9 cellular contexts compared by ENCODE assay signal in the genomic region with DNA sequence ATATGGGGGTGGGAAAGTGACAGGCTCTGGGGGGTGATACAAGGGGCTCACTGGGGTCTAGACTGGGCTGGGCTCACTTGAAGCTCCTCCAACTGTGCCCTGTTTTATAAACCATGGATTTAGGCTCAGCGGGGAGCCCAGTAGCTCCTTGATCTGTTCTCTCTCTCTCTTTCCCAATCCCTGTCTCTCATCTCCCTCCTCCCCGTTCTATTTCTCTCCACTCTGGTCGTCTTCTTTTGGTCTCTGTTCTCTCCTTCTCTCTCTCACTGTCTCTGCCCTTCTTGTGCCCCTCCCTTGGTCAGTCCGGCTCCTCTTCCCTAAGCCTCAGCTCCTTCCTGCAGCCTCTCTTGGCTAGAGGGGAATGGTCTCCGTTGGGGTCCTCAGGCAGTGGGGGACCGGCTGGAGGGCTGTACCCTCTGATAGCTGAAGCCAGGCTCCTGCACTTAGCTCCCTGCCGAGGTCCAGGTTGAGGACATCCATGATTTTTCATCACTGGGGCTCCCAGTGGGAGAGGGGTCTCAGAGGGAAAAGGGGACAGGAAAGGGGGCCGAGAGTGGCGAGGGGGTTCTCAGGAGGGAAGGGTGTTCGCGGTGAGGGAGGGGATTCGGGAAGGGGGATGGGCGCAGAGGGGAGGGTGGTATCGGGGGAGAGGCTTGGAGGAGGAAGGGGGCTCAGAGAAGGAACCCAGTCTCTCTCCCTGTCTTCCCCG. TPM values are rescaled to one million over a fixed set of nuclear protein-coding genes. Genes with fewer than 3 reads are reported as not detected.
DNase-seq lines count a peak whose midpoint lies in the region; ATAC-seq and TF ChIP-seq lines count a peak whose summit lies in the region.
"Had no signal": no experiment of that assay in that cellular context is flagged by ENCODE, and none has a peak within 500 bp of the region (broad histone marks: within the 10 kb centered on the region; RNA-seq: fewer than 3 reads in every experiment).

No MANE protein-coding gene starts in this region.

- ATAC-seq in activated CD8-positive, alpha-beta T cell treated with anti-CD3 and anti-CD28 coated beads, Interleukin-2, amount 10 ng/mL, durations not matched to agents 7 days and 5 days = no peak
- ATAC-seq in HG02588 (IDR thresholded peaks at IDR 0.05; ENCODE audit: unreplicated experiment) (no peak), T-cell (replicated peaks in 1 of 4) (no peak)

- CTCF ChIA-PET in activated CD8-positive, alpha-beta T cell treated with anti-CD3 and anti-CD28 coated beads, Interleukin-2, amount 10 ng/mL, durations not matched to agents 7 days and 5 days (lab: Charles Lee) = no interaction called here
- CTCF ChIA-PET in RWPE1 (lab: Yijun Ruan, JAX) (interaction anchor here (0.6 kb wide), 1 partner anchor 230 kb away, joined by 3 read pairs; no protein-coding TSS in a partner anchor), T-cell (lab: Charles Lee) (no interaction called here)

- H3K27me3 ChIP-seq in iPS-18a (ENCODE audit: control insufficient read depth, insufficient read depth, low read length) = no peaks in the 10 kb centered on the region
- H3K27me3 ChIP-seq in subcutaneous abdominal adipose tissue (ENCODE audit: control insufficient read depth in 5 of 5, insufficient read depth in 4 of 5, low read length in 5 of 5) = peaks cover 8 to 28% (median 17%) of the 10 kb centered on the region in 5 donors

- no peaks in the 10 kb centered on the region for H3K4me1 Mint-ChIP-seq in T-helper 2 cell treated with Interferon-gamma antibody and Interleukin-4, amounts not matched to agents 5 μg/mL and 100 μg/mL, for 36 hours (ENCODE audit: low read depth)
- peaks cover 14% of the 10 kb centered on the region for H3K4me1 Mint-ChIP-seq in activated CD8-positive, alpha-beta T cell treated with anti-CD3 and anti-CD28 coated beads, Interleukin-2, amount 10 ng/mL, durations not matched to agents 7 days and 5 days (ENCODE audit: low read depth)
- peaks cover 0 to 8% (median 3%) of the 10 kb centered on the region in 3 donors for H3K4me1 Mint-ChIP-seq in T-cell

- TF ChIP-seq CTCF in RWPE1 (conservative IDR thresholded peaks at IDR 0.05; ENCODE audit: low read depth) = no peak

- no peak overlapping the region for H3K9ac ChIP-seq in iPS-18a (ENCODE audit: low read length)
- peak overlapping the region in 2 of 5 donors; percentile 2 to 14 for H3K9ac ChIP-seq in subcutaneous abdominal adipose tissue (ENCODE audit: low read length in 5 of 5)

- peaks cover 16% of the 10 kb centered on the region for H3K4me1 ChIP-seq in iPS-18a (ENCODE audit: control insufficient read depth, low read depth, low read length)
- H3K4me1 ChIP-seq in subcutaneous abdominal adipose tissue (ENCODE audit: control insufficient read depth in 5 of 5, insufficient read depth in 5 of 5, low read length in 5 of 5) = peaks cover 0 to 20% (median 11%) of the 10 kb centered on the region in 5 donors

- H3K27ac Mint-ChIP-seq in T-helper 2 cell treated with Interferon-gamma antibody and Interleukin-4, amounts not matched to agents 5 μg/mL and 100 μg/mL, for 36 hours = no peak overlapping the region
- peak overlapping the region; percentile 52 for H3K27ac Mint-ChIP-seq in activated CD8-positive, alpha-beta T cell treated with anti-CD3 and anti-CD28 coated beads, Interleukin-2, amount 10 ng/mL, durations not matched to agents 7 days and 5 days
- no peak overlapping the region for H3K27ac Mint-ChIP-seq in T-cell

- H3K27ac ChIP-seq in iPS-18a (ENCODE audit: low read length) = no peak overlapping the region
- H3K27ac ChIP-seq in subcutaneous abdominal adipose tissue (ENCODE audit: low read depth, low read length) = no peak overlapping the region
- H3K27ac ChIP-seq in RWPE1 = no peak overlapping the region
- H3K27ac ChIP-seq: 22Rv1 had no signal

- H3K27me3 Mint-ChIP-seq in T-helper 2 cell treated with Interferon-gamma antibody and Interleukin-4, amounts not matched to agents 5 μg/mL and 100 μg/mL, for 36 hours (ENCODE audit: low read depth) = peaks cover 34% of the 10 kb centered on the region
- peaks cover 35% of the 10 kb centered on the region for H3K27me3 Mint-ChIP-seq in activated CD8-positive, alpha-beta T cell treated with anti-CD3 and anti-CD28 coated beads, Interleukin-2, amount 10 ng/mL, durations not matched to agents 7 days and 5 days (ENCODE audit: low read depth)
- H3K27me3 Mint-ChIP-seq in T-cell = peaks cover 56 to 70% of the 10 kb centered on the region in 2 donors

- H3K9me3 ChIP-seq in iPS-18a (ENCODE audit: control insufficient read depth, low read depth, low read length) = no peaks in the 10 kb centered on the region
- no peaks in the 10 kb centered on the region for H3K9me3 ChIP-seq in subcutaneous abdominal adipose tissue (ENCODE audit: control insufficient read depth in 5 of 5, low read length in 5 of 5)

- peak overlapping the region; percentile 26 for H3K4me3 Mint-ChIP-seq in T-helper 2 cell treated with Interferon-gamma antibody and Interleukin-4, amounts not matched to agents 5 μg/mL and 100 μg/mL, for 36 hours
- H3K4me3 Mint-ChIP-seq in activated CD8-positive, alpha-beta T cell treated with anti-CD3 and anti-CD28 coated beads, Interleukin-2, amount 10 ng/mL, durations not matched to agents 7 days and 5 days = peak overlapping the region; percentile 5
- no peak overlapping the region for H3K4me3 Mint-ChIP-seq in T-cell

- H3K9me3 Mint-ChIP-seq in T-helper 2 cell treated with Interferon-gamma antibody and Interleukin-4, amounts not matched to agents 5 μg/mL and 100 μg/mL, for 36 hours = no peaks in the 10 kb centered on the region
- H3K9me3 Mint-ChIP-seq in activated CD8-positive, alpha-beta T cell treated with anti-CD3 and anti-CD28 coated beads, Interleukin-2, amount 10 ng/mL, durations not matched to agents 7 days and 5 days (ENCODE audit: insufficient read depth) = no peaks in the 10 kb centered on the region
- no peaks in the 10 kb centered on the region for H3K9me3 Mint-ChIP-seq in T-cell

- peak overlapping the region; percentile 39 for H3K4me3 ChIP-seq in iPS-18a (ENCODE audit: low read length)
- peak overlapping the region in 4 of 5 donors; percentile 1 to 49 (median 40) for H3K4me3 ChIP-seq in subcutaneous abdominal adipose tissue (ENCODE audit: low read depth in 1 of 5, low read length in 5 of 5)

- POLR2A ChIA-PET in activated CD8-positive, alpha-beta T cell treated with anti-CD3 and anti-CD28 coated beads, Interleukin-2, amount 10 ng/mL, durations not matched to agents 7 days and 5 days (lab: Charles Lee) = no interaction called here
- POLR2A ChIA-PET in RWPE1 (lab: Yijun Ruan, JAX; ENCODE audit: low non-redundant PET) = no interaction called here
- POLR2A ChIA-PET in T-cell (lab: Charles Lee) = no interaction called here

- no peaks in the 10 kb centered on the region for H3K36me3 Mint-ChIP-seq in T-helper 2 cell treated with Interferon-gamma antibody and Interleukin-4, amounts not matched to agents 5 μg/mL and 100 μg/mL, for 36 hours (ENCODE audit: low read depth)
- no peaks in the 10 kb centered on the region for H3K36me3 Mint-ChIP-seq in activated CD8-positive, alpha-beta T cell treated with anti-CD3 and anti-CD28 coated beads, Interleukin-2, amount 10 ng/mL, durations not matched to agents 7 days and 5 days (ENCODE audit: low read depth)
- H3K36me3 Mint-ChIP-seq in T-cell = no peaks in the 10 kb centered on the region

- no peaks in the 10 kb centered on the region for H3K36me3 ChIP-seq in iPS-18a (ENCODE audit: control insufficient read depth, low read depth, low read length)
- no peaks in the 10 kb centered on the region for H3K36me3 ChIP-seq in subcutaneous abdominal adipose tissue (ENCODE audit: control insufficient read depth in 5 of 5, insufficient read depth in 5 of 5, low read length in 5 of 5)

- DNase-seq in T-helper 2 cell treated with Interferon-gamma antibody and Interleukin-4, amounts not matched to agents 5 μg/mL and 100 μg/mL, for 36 hours (ENCODE audit: low spot score) = no peak
- DNase-seq in T-helper 2 cell = no peak
- DNase-seq in activated CD8-positive, alpha-beta T cell treated with anti-CD3 and anti-CD28 coated beads, Interleukin-2, amount 10 ng/mL, durations not matched to agents 7 days and 5 days = no peak
- DNase-seq in RWPE1 (ENCODE audit: low spot score) = no peak
- no peak for DNase-seq in T-cell

RNA-seq across cellular contexts. Expression of a gene that starts 8.5 kb away (rescaled TPM):
- under 1 TPM; 0.03 TPM for total RNA-seq in activated CD8-positive, alpha-beta T cell treated with anti-CD3 and anti-CD28 coated beads, Interleukin-2, amount 10 ng/mL, durations not matched to agents 7 days and 5 days
- total RNA-seq in T-cell = under 1 TPM in 4 of 5 donors, not detected in 1; 0.07 to 0.18 (median 0.13) TPM

RNA-seq across cellular contexts. Expression of a gene that starts 39.6 kb away (rescaled TPM):
- total RNA-seq in activated CD8-positive, alpha-beta T cell treated with anti-CD3 and anti-CD28 coated beads, Interleukin-2, amount 10 ng/mL, durations not matched to agents 7 days and 5 days = 10 to 100 TPM; 79.0 to 83.8 TPM
- 10 to 100 TPM; 32.8 to 78.5 (median 66.0) TPM for total RNA-seq in T-cell

Comparison
In these comparisons a context has a peak if more than half of its experiments do, and no peak if none do; other contexts are left out.
1. H3K4me3 Mint-ChIP-seq: peak in T-helper 2 cell treated with Interferon-gamma antibody and Interleukin-4, amounts not matched to agents 5 μg/mL and 100 μg/mL, for 36 hours (single experiment) and activated CD8-positive, alpha-beta T cell treated with anti-CD3 and anti-CD28 coated beads, Interleukin-2, amount 10 ng/mL, durations not matched to agents 7 days and 5 days (single experiment); none in T-cell (0 of 3).